ENCODE assay signal across 8 cellular contexts in the genomic region with DNA sequence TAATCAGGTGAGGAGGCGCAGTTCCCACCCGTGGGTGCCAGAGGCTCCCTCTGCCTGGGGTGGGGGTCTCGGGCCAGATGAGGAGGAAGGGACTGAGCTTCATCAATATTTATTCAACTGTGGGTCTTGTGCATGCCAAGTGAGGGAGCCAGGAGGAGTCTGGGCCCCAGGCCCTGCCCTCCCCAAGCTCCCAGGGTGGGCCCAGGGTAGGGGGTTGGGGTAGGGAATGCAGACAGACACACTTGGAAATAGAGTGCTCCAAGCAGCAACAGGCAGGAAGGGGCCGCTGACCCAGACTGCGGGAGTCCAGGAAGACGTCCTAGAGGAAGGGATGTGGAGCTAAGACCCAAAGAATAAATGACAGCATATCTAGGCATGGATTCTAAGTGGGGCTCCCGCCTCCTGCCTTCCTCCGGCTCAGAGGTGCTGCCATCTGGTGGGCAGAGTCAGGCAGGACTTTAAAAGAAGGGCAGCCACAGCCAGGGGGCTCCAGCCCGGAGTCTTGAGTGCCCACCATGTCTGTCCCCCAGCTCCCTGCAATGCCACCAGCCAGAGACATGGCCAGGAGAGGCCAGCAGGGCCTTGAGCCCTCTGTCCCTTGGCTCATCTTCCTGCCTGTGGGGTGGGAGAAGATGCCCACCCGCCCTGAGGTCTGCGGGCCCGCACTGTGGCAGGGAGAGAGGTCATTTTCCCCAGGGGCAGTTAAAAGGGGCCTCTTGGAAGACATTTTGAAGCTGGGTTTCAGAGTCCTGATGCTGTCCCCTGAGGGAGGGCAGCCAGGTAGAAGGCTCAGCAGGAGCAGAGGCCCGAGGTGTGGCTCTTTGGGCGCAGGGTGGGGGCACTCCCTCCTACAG.
DNase-seq lines count a peak whose midpoint lies in the region; ATAC-seq and TF ChIP-seq lines count a peak whose summit lies in the region.

No MANE protein-coding gene starts in this region.

- H3K9me3 ChIP-seq in thyroid gland = no peaks in the 10 kb centered on the region

- peak; percentile 92 for TF ChIP-seq CTCF in 22Rv1 (IDR thresholded peaks at IDR 0.05)
- TF ChIP-seq CTCF in GM12872 (IDR thresholded peaks at IDR 0.05; ENCODE audit: insufficient read depth, low read depth, low read length) = peak; percentile 81
- peak; percentile 88 for TF ChIP-seq CTCF in neural crest cell (conservative IDR thresholded peaks at IDR 0.05)
- peak; percentile 25 to 74 (median 62) for TF ChIP-seq CTCF in thyroid gland (IDR thresholded peaks at IDR 0.05)

- peaks cover 4% of the 10 kb centered on the region for H3K4me1 Mint-ChIP-seq in neural crest cell

- TF ChIP-seq POLR2A in thyroid gland (IDR thresholded peaks at IDR 0.05) = no peak

- H3K27ac ChIP-seq in 22Rv1 (no peak overlapping the region), thyroid gland (no peak overlapping the region)

- H3K9me3 Mint-ChIP-seq in neural crest cell = no peaks in the 10 kb centered on the region

- peak; percentile 50 for DNase-seq in NCI-H460 (ENCODE audit: extremely low read depth, low read depth)
- peak; percentile 49 for DNase-seq in activated CD8-positive, alpha-beta memory T cell treated with anti-CD3 and anti-CD28 coated beads, Interleukin-2, amount 50 U/mL, for 4 hours
- peak; percentile 81 for DNase-seq in neural crest cell (ENCODE audit: low read depth, low spot score)
- peak; percentile 44 to 67 for DNase-seq in thyroid gland

- no peaks in the 10 kb centered on the region for H3K27me3 Mint-ChIP-seq in neural crest cell (ENCODE audit: low read depth)

- H3K4me3 Mint-ChIP-seq in neural crest cell = no peak overlapping the region

- no peaks in the 10 kb centered on the region for H3K4me1 ChIP-seq in thyroid gland

- 49 to 50% methylated on average over 10 of the region's 14 CpGs for WGBS in thyroid gland, 2 donors

- H3K36me3 Mint-ChIP-seq in neural crest cell (ENCODE audit: low read depth) = no peaks in the 10 kb centered on the region

- no peak overlapping the region for H3K27ac Mint-ChIP-seq in neural crest cell (ENCODE audit: unreplicated experiment)

- no peak overlapping the region for H3K4me3 ChIP-seq in thyroid gland (replicated peaks in 1 of 3)

- intact Hi-C loops in thyroid gland (cut with DNase I) = loop anchor here (5.0 kb wide), 1 partner anchor 277 kb away; no protein-coding TSS in a partner anchor

- peak; percentile 62 for ATAC-seq in esophagus mucosa
- ATAC-seq in HG02763 (IDR thresholded peaks at IDR 0.05; ENCODE audit: unreplicated experiment) = no peak

- H3K36me3 ChIP-seq in thyroid gland = no peaks in the 10 kb centered on the region

- H3K27me3 ChIP-seq in thyroid gland = no peaks in the 10 kb centered on the region
